8 cellular contexts compared by ENCODE assay signal in genomic region chr9:128323192-128323730, GRCh38. TPM values are rescaled to one million over a fixed set of nuclear protein-coding genes. Genes with fewer than 3 reads are reported as not detected.
DNase-seq lines count a peak whose midpoint lies in the region; ATAC-seq and TF ChIP-seq lines count a peak whose summit lies in the region.

No MANE protein-coding gene starts in this region.

- H3K27ac ChIP-seq in OCI-LY1 (ENCODE audit: low read depth, low read length, poor library complexity, severe bottlenecking) (peak overlapping the region; percentile 17), neuronal stem cell (replicated peaks; ENCODE audit: low read length) (no peak overlapping the region)

- H2AFZ ChIP-seq in OCI-LY1 (ENCODE audit: low read length): no peak overlapping the region
- peak overlapping the region; percentile 84 for H2AFZ ChIP-seq in neuronal stem cell (ENCODE audit: low read length)

- no peaks in the 10 kb centered on the region for H3K27me3 Mint-ChIP-seq in effector memory CD8-positive, alpha-beta T cell

- no peak overlapping the region for H3K14ac ChIP-seq in neuronal stem cell (ENCODE audit: low read length)

- peaks cover 8% of the 10 kb centered on the region for H3K79me2 ChIP-seq in OCI-LY1 (ENCODE audit: insufficient read depth, low read length)

- peaks cover 25% of the 10 kb centered on the region for H3K4me1 ChIP-seq in OCI-LY1 (ENCODE audit: insufficient read depth, low read length, severe bottlenecking)
- H3K4me1 ChIP-seq in neuronal stem cell (ENCODE audit: control insufficient read depth in 2 of 2, insufficient read depth in 1 of 2, low read depth in 1 of 2, low read length in 2 of 2): peaks cover 5 to 9% of the 10 kb centered on the region in 2 donors

- H2BK120ac ChIP-seq in neuronal stem cell (ENCODE audit: low read depth, low read length): no peak overlapping the region

- no peak overlapping the region for H4K91ac ChIP-seq in neuronal stem cell (ENCODE audit: low read depth, low read length, poor library complexity)

- no peaks in the 10 kb centered on the region for H3K9me2 ChIP-seq in OCI-LY1 (ENCODE audit: low read depth, low read length)

- H3K36me3 ChIP-seq in OCI-LY1 (ENCODE audit: insufficient read depth, low read length) (peaks cover 33% of the 10 kb centered on the region; the same call in 1 of the 2 replicates), neuronal stem cell (replicated peaks in 1 of 2; ENCODE audit: control insufficient read depth in 2 of 2, insufficient read depth in 2 of 2, low read length in 2 of 2) (peaks cover 17 to 61% of the 10 kb centered on the region in 2 donors)

- H3K36me3 Mint-ChIP-seq in effector memory CD8-positive, alpha-beta T cell (ENCODE audit: insufficient read depth): peaks cover 24% of the 10 kb centered on the region

- no peaks in the 10 kb centered on the region for H3K9me3 ChIP-seq in OCI-LY1 (ENCODE audit: low read length)
- no peaks in the 10 kb centered on the region for H3K9me3 ChIP-seq in neuronal stem cell (replicated peaks in 1 of 2; ENCODE audit: control insufficient read depth in 2 of 2, insufficient read depth in 1 of 2, low read depth in 1 of 2, low read length in 2 of 2)

- peak overlapping the region; percentile 91 to 95 for H3K4me3 Mint-ChIP-seq in effector memory CD8-positive, alpha-beta T cell

- H4K8ac ChIP-seq in neuronal stem cell (ENCODE audit: low read depth, low read length): no peak overlapping the region

- H4K20me1 ChIP-seq in OCI-LY1 (ENCODE audit: insufficient read depth, low read length): no peaks in the 10 kb centered on the region

- no peak overlapping the region for H3K18ac ChIP-seq in neuronal stem cell (ENCODE audit: low read length)

- no peak overlapping the region for H2BK12ac ChIP-seq in neuronal stem cell (ENCODE audit: low read length)

- no peaks in the 10 kb centered on the region for H3K9me3 Mint-ChIP-seq in effector memory CD8-positive, alpha-beta T cell

- no CpG with 5 or more reads among the region's 16 CpGs for WGBS in neuronal stem cell (ENCODE audit: extremely low coverage in 2 of 2, insufficient read length in 2 of 2, insufficient replicate concordance in 1 of 2), 2 donors

- H3K4ac ChIP-seq in neuronal stem cell (ENCODE audit: low read length): no peak overlapping the region

- no peaks in the 10 kb centered on the region for H3F3A ChIP-seq in OCI-LY1 (ENCODE audit: insufficient read depth, low read length)

- H3K4me1 Mint-ChIP-seq in effector memory CD8-positive, alpha-beta T cell (ENCODE audit: low read depth in 2 of 2): peaks cover 17% of the 10 kb centered on the region in 2 donors

- no peaks in the 10 kb centered on the region for H3K27me3 ChIP-seq in OCI-LY1 (ENCODE audit: insufficient read depth, low read length)
- H3K27me3 ChIP-seq in neuronal stem cell (ENCODE audit: control insufficient read depth in 3 of 3, insufficient read depth in 3 of 3, low read depth in 1 of 3, low read length in 3 of 3): no peaks in the 10 kb centered on the region

- no peak overlapping the region for H2AK5ac ChIP-seq in neuronal stem cell (ENCODE audit: low read depth, low read length)

- peak overlapping the region; percentile 38 for H3K23ac ChIP-seq in neuronal stem cell (ENCODE audit: low read depth, low read length, poor library complexity)

- no peak for TF ChIP-seq CTCF in OCI-LY1 (IDR thresholded peaks at IDR 0.05; ENCODE audit: low read length)

- H2BK15ac ChIP-seq in neuronal stem cell (ENCODE audit: low read length): no peak overlapping the region

- ATAC-seq in effector memory CD8-positive, alpha-beta T cell (replicated peaks): peak; percentile 2
- no peak for ATAC-seq in HG03135 (IDR thresholded peaks at IDR 0.05; ENCODE audit: unreplicated experiment)
- ATAC-seq in GM21447 (IDR thresholded peaks at IDR 0.05; ENCODE audit: unreplicated experiment): no peak

- peak overlapping the region; percentile 95 to 96 for H3K27ac Mint-ChIP-seq in effector memory CD8-positive, alpha-beta T cell

- no peak for DNase-seq in effector memory CD8-positive, alpha-beta T cell
- DNase-seq in neuronal stem cell (ENCODE audit: low spot score) (no peak), NCI-H510A treated with DMSO at 0.1 percent for 48 hours (lab: John Stamatoyannopoulos, UW) (no peak), erythroblast (lab: John Stamatoyannopoulos, UW) (no peak)

- H3K9ac ChIP-seq in OCI-LY1 (ENCODE audit: low read length): peak overlapping the region; percentile 88
- peak overlapping the region; percentile 96 for H3K9ac ChIP-seq in neuronal stem cell (ENCODE audit: low read depth, low read length, poor library complexity)

- TF ChIP-seq POLR2A in erythroblast (IDR thresholded peaks at IDR 0.05; ENCODE audit: low read length): no peak

- H3K4me2 ChIP-seq in OCI-LY1 (ENCODE audit: low read length): peak overlapping the region; percentile 98
- H3K4me2 ChIP-seq in neuronal stem cell (ENCODE audit: insufficient read depth, low read length, poor library complexity, severe bottlenecking): peak overlapping the region; percentile 72

- H3K4me3 ChIP-seq in GM08714 (ENCODE audit: low read length) (peak overlapping the region; percentile 91), OCI-LY1 (ENCODE audit: low read depth, low read length, poor library complexity, severe bottlenecking) (peak overlapping the region; percentile 89), neuronal stem cell (ENCODE audit: low read length in 2 of 2) (peak overlapping the region; percentile 70 to 86)

- no peak overlapping the region for H2BK5ac ChIP-seq in neuronal stem cell (ENCODE audit: low read length)

- H3K79me1 ChIP-seq in neuronal stem cell (ENCODE audit: low read depth, low read length): peaks cover 4% of the 10 kb centered on the region

RNA-seq across cellular contexts. Expression of gene COQ4, which starts 0.6 kb away (rescaled TPM):
- polyA plus RNA-seq in neuronal stem cell (2013, experiment 1 of 2): 39.1 TPM
- polyA plus RNA-seq in neuronal stem cell (2013, experiment 2 of 2): 39.2 TPM

RNA-seq across cellular contexts. Expression of gene TRUB2, which starts 1.0 kb away (rescaled TPM):
- polyA plus RNA-seq in neuronal stem cell (2013, experiment 1 of 2): 14.5 TPM
- 14.5 TPM for polyA plus RNA-seq in neuronal stem cell (2013, experiment 2 of 2)

RNA-seq across cellular contexts. Expression of gene SLC27A4, which starts 17.1 kb away (rescaled TPM):
- polyA plus RNA-seq in neuronal stem cell (2013, experiment 1 of 2): 6.1 TPM
- 5.4 TPM for polyA plus RNA-seq in neuronal stem cell (2013, experiment 2 of 2)

RNA-seq across cellular contexts. Expression of gene SWI5, which starts 47.2 kb away (rescaled TPM):
- 21.5 TPM for polyA plus RNA-seq in neuronal stem cell (2013, experiment 1 of 2)
- polyA plus RNA-seq in neuronal stem cell (2013, experiment 2 of 2): 21.5 TPM

RNA-seq across cellular contexts. Expression of gene GOLGA2, which starts 47.5 kb away (rescaled TPM):
- polyA plus RNA-seq in neuronal stem cell (2013, experiment 1 of 2): 29.3 TPM
- 30.6 TPM for polyA plus RNA-seq in neuronal stem cell (2013, experiment 2 of 2)
